Comparison of ENCODE assay signal across 30 cellular contexts in the genomic region with DNA sequence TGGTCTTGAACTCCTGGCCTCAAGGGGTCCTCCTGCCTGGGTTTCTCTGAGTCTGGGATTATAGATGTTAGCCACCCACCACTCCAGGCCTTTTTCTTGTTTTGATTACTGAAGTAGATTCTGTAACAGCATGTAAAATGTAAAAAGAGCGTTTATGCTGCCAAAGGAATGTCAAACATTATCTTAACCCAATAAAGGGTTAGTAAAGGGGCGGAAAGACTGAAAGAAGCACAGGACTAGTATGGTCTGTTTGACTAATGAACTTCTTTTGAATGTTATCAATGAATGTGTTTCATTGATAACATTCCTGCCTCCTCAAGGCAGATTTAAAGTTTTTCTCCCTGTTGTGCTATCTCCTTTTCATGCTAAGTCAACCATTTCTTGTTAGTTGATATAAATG. TPM values are rescaled to one million over a fixed set of nuclear protein-coding genes. Genes with fewer than 3 reads are reported as not detected.
A peak's percentile ranks its signal among the peaks of the same experiment; 100 is the strongest.
DNase-seq lines count a peak whose midpoint lies in the region; ATAC-seq and TF ChIP-seq lines count a peak whose summit lies in the region.
"Had no signal": no experiment of that assay in that cellular context is flagged by ENCODE, and none has a peak within 500 bp of the region (broad histone marks: within the 10 kb centered on the region; RNA-seq: fewer than 3 reads in every experiment).

No MANE protein-coding gene starts in this region.

- intact Hi-C loops in transverse colon (cut with DNase I; ENCODE audit: low total_unique reads) = no loop called here

- H3K4me1 Mint-ChIP-seq in endodermal cell = peaks cover 36% of the 10 kb centered on the region

- no peak overlapping the region for H3K4ac ChIP-seq in mesenchymal stem cell (ENCODE audit: low read depth in 1 of 2, low read length in 2 of 2)

- H4K8ac ChIP-seq in mesenchymal stem cell (ENCODE audit: low read length) = no peak overlapping the region

- no peak overlapping the region for H2BK15ac ChIP-seq in mesenchymal stem cell (ENCODE audit: low read depth, poor library complexity, severe bottlenecking)

- H2AK5ac ChIP-seq in mesenchymal stem cell (ENCODE audit: low read length, severe bottlenecking) = no peak overlapping the region

- peaks cover 5% of the 10 kb centered on the region for H3K36me3 Mint-ChIP-seq in endodermal cell (ENCODE audit: low read depth)
- H3K36me3 Mint-ChIP-seq: natural killer cell had no signal

- in situ Hi-C loops in transverse colon (cut with MboI; ENCODE audit: low pct_ligation_motif_present in 1 of 4, low pct_unique_long_range_greater_than_20kb in 1 of 4, low sequenced_read_pairs in 3 of 4) = no loop called here

- no peaks in the 10 kb centered on the region for H3K9me3 ChIP-seq in SK-N-SH
- H3K9me3 ChIP-seq in endodermal cell (ENCODE audit: control insufficient read depth, low read length) = no peaks in the 10 kb centered on the region
- no peaks in the 10 kb centered on the region for H3K9me3 ChIP-seq in mesenchymal stem cell (ENCODE audit: control insufficient read depth, low read length)
- H3K9me3 ChIP-seq in transverse colon = no peaks in the 10 kb centered on the region
- H3K9me3 ChIP-seq: heart right ventricle had no signal

- DNase-seq in SK-N-SH (no peak), endodermal cell (peak; percentile 48), mesenchymal stem cell (no peak), transverse colon (no peak), NCI-H1105 treated with DMSO at 0.1 percent for 48 hours (lab: John Stamatoyannopoulos, UW) (no peak)
- DNase-seq in stimulated activated CD4-positive, alpha-beta T cell treated with anti-CD3 and anti-CD28 coated beads, Interleukin-2, amount 100 ng/mL, for 48 hours = no peak
- DNase-seq: activated CD4-positive, alpha-beta T cell treated with anti-CD3 and anti-CD28 coated beads for 36 hours; activated CD8-positive, alpha-beta T cell treated with anti-CD3 and anti-CD28 coated beads, Interleukin-2, amount 10 ng/mL, durations not matched to agents 7 days and 5 days; activated naive CD4-positive, alpha-beta T cell treated with anti-CD3 and anti-CD28 coated beads for 36 hours; brain microvascular endothelial cell; Calu3; DMS79 treated with DMSO at 0.1 percent for 48 hours; effector CD8-positive, alpha-beta T cell; foreskin melanocyte; GF-D8; heart right ventricle; natural killer cell; NCI-H1694 treated with DMSO at 0.1 percent for 48 hours; NCI-H446; NCI-H82; occipital lobe; stimulated activated CD4-positive, alpha-beta T cell treated with anti-CD3 and anti-CD28 coated beads, Interleukin-15, amount 100 ng/mL, for 24 hours; stimulated activated naive B cell treated with anti-CD40 and anti-IgM and Interleukin-4, amounts not matched to agents 10 μg/mL and 1 μg/mL and 100 μg/mL, for 72 hours; T1000 had no signal

- no peak overlapping the region for H3K14ac ChIP-seq in mesenchymal stem cell (ENCODE audit: low read length in 2 of 2)

- H3K27ac ChIP-seq in SK-N-SH (ENCODE audit: low read depth in 2 of 2, low read length in 1 of 2) = no peak overlapping the region
- H3K27ac ChIP-seq in endodermal cell (ENCODE audit: low read depth, low read length) = no peak overlapping the region
- H3K27ac ChIP-seq in mesenchymal stem cell (ENCODE audit: low read length, poor library complexity, severe bottlenecking) = no peak overlapping the region
- H3K27ac ChIP-seq in transverse colon = peak overlapping the region; percentile 31 to 70 (median 51)
- H3K27ac ChIP-seq: 22Rv1, brain microvascular endothelial cell, C4-2B had no signal

- H3K27ac Mint-ChIP-seq in endodermal cell = no peak overlapping the region
- H3K27ac Mint-ChIP-seq: activated CD4-positive, alpha-beta T cell treated with anti-CD3 and anti-CD28 coated beads for 36 hours; activated CD8-positive, alpha-beta T cell treated with anti-CD3 and anti-CD28 coated beads, Interleukin-2, amount 10 ng/mL, durations not matched to agents 7 days and 5 days; activated naive CD4-positive, alpha-beta T cell treated with anti-CD3 and anti-CD28 coated beads for 36 hours; GM23338; stimulated activated naive B cell treated with anti-CD40 and anti-IgM and Interleukin-4, amounts not matched to agents 10 μg/mL and 1 μg/mL and 100 μg/mL, for 72 hours had no signal

- no peaks in the 10 kb centered on the region for H3K9me3 Mint-ChIP-seq in endodermal cell
- H3K9me3 Mint-ChIP-seq: activated naive CD4-positive, alpha-beta T cell treated with anti-CD3 and anti-CD28 coated beads for 36 hours; GM23338; natural killer cell; stimulated activated naive B cell treated with anti-CD40 and anti-IgM and Interleukin-4, amounts not matched to agents 10 μg/mL and 1 μg/mL and 100 μg/mL, for 72 hours had no signal

- H3K79me1 ChIP-seq in mesenchymal stem cell (replicated peaks; ENCODE audit: low read length, poor library complexity, severe bottlenecking) = peaks cover 25% of the 10 kb centered on the region

- no peak overlapping the region for H2BK12ac ChIP-seq in mesenchymal stem cell (ENCODE audit: low read length in 2 of 2)

- WGBS in SK-N-SH (ENCODE audit: low lambda C conversion rate) = 72% methylated on average over 2 of the region's 2 CpGs
- 41% methylated on average over 2 of the region's 2 CpGs; no CpG with 5 or more reads in 1 of the 2 experiments for WGBS in endodermal cell (ENCODE audit: insufficient coverage in 1 of 2, insufficient read length in 1 of 2), 2 experiments
- WGBS in mesenchymal stem cell = 86% methylated on average over 1 of the region's 2 CpGs
- 58% methylated on average over 2 of the region's 2 CpGs for WGBS in transverse colon (ENCODE audit: low coverage in 1 of 2), 2 donors

- H3K4me3 ChIP-seq in SK-N-SH (ENCODE audit: low read depth in 2 of 2, low read length in 1 of 2) (no peak overlapping the region), endodermal cell (ENCODE audit: low read length) (no peak overlapping the region), mesenchymal stem cell (ENCODE audit: insufficient read depth in 1 of 2, low read depth in 1 of 2, low read length in 2 of 2) (no peak overlapping the region), transverse colon (no peak overlapping the region)
- H3K4me3 ChIP-seq: GM23338, heart right ventricle had no signal

- CTCF ChIA-PET in SK-N-SH (lab: Yijun Ruan, JAX) = interaction anchor here (1.6 kb wide), 1 partner anchor 66 kb away, joined by 3 read pairs; no protein-coding TSS in a partner anchor

- no peaks in the 10 kb centered on the region for H3K27me3 Mint-ChIP-seq in endodermal cell (ENCODE audit: insufficient read depth)
- H3K27me3 Mint-ChIP-seq: activated CD4-positive, alpha-beta T cell treated with anti-CD3 and anti-CD28 coated beads for 36 hours; stimulated activated naive B cell treated with anti-CD40 and anti-IgM and Interleukin-4, amounts not matched to agents 10 μg/mL and 1 μg/mL and 100 μg/mL, for 72 hours had no signal

- H3K27me3 ChIP-seq in SK-N-SH (ENCODE audit: insufficient read depth) = no peaks in the 10 kb centered on the region
- no peaks in the 10 kb centered on the region for H3K27me3 ChIP-seq in endodermal cell (ENCODE audit: control insufficient read depth, insufficient read depth, low read length, poor library complexity, severe bottlenecking)
- no peaks in the 10 kb centered on the region for H3K27me3 ChIP-seq in mesenchymal stem cell (ENCODE audit: control insufficient read depth in 1 of 2, insufficient read depth in 1 of 2, low read length in 2 of 2)
- H3K27me3 ChIP-seq in transverse colon = no peaks in the 10 kb centered on the region
- H3K27me3 ChIP-seq: brain microvascular endothelial cell, heart right ventricle had no signal

- POLR2A ChIA-PET in SK-N-SH (lab: Yijun Ruan, JAX) = no interaction called here

- ATAC-seq in SK-N-SH treated with all-trans-retinoic acid at 6 μM for 48 hours = peak; percentile 27; the same call in 1 of the 3 replicates
- no peak for ATAC-seq in HG03457 (IDR thresholded peaks at IDR 0.05; ENCODE audit: unreplicated experiment)
- ATAC-seq: activated CD4-positive, alpha-beta T cell treated with anti-CD3 and anti-CD28 coated beads for 36 hours; activated CD8-positive, alpha-beta T cell treated with anti-CD3 and anti-CD28 coated beads, Interleukin-2, amount 10 ng/mL, durations not matched to agents 7 days and 5 days; GM23338; heart right ventricle; HepG2; natural killer cell; stimulated activated naive B cell treated with anti-CD40 and anti-IgM and Interleukin-4, amounts not matched to agents 10 μg/mL and 1 μg/mL and 100 μg/mL, for 72 hours had no signal

- no peak for TF ChIP-seq EP300 in SK-N-SH (IDR thresholded peaks at IDR 0.05; ENCODE audit: borderline replicate concordance in 1 of 2, low read depth in 1 of 2, low read length in 1 of 2)
- TF ChIP-seq EP300 in transverse colon (IDR thresholded peaks at IDR 0.05; ENCODE audit: low read depth) = no peak

- H3K36me3 ChIP-seq in SK-N-SH (replicated peaks in 1 of 2; ENCODE audit: control insufficient read depth in 1 of 2, insufficient read depth in 2 of 2, low read length in 1 of 2) (no peaks in the 10 kb centered on the region), endodermal cell (ENCODE audit: control insufficient read depth, insufficient read depth, low read length) (no peaks in the 10 kb centered on the region), mesenchymal stem cell (ENCODE audit: control insufficient read depth in 1 of 2, insufficient read depth in 2 of 2, low read depth in 1 of 2, low read length in 2 of 2) (peaks cover 0 to 5% of the 10 kb centered on the region in 2 experiments), transverse colon (no peaks in the 10 kb centered on the region)
- H3K36me3 ChIP-seq: brain microvascular endothelial cell, heart right ventricle had no signal

- no peak for TF ChIP-seq POLR2A in transverse colon (IDR thresholded peaks at IDR 0.05)

- no peak overlapping the region for H2BK5ac ChIP-seq in mesenchymal stem cell (ENCODE audit: low read depth, low read length, poor library complexity, severe bottlenecking)

- H3K9ac ChIP-seq in SK-N-SH = no peak overlapping the region
- no peak overlapping the region for H3K9ac ChIP-seq in endodermal cell (ENCODE audit: extremely low read depth, low read length, poor library complexity, severe bottlenecking)
- H3K9ac ChIP-seq in mesenchymal stem cell (ENCODE audit: low read length) = peak overlapping the region; percentile 1

- H3F3A ChIP-seq in SK-N-SH (replicated peaks; ENCODE audit: insufficient read depth) = peaks cover 4% of the 10 kb centered on the region

- H3K23ac ChIP-seq in mesenchymal stem cell (ENCODE audit: low read length in 2 of 2) = no peak overlapping the region

- no peak for TF ChIP-seq RAD21 in SK-N-SH (IDR thresholded peaks at IDR 0.05; ENCODE audit: low read length)

- no peaks in the 10 kb centered on the region for H4K20me1 ChIP-seq in SK-N-SH (ENCODE audit: insufficient read depth)

- H3K4me1 ChIP-seq in SK-N-SH (ENCODE audit: control insufficient read depth in 1 of 2, insufficient read depth in 2 of 2, low read depth in 1 of 2, low read length in 1 of 2) (no peaks in the 10 kb centered on the region; a peak in 2 of 4 replicates), endodermal cell (ENCODE audit: control insufficient read depth, insufficient read depth, low read length) (peaks cover 8% of the 10 kb centered on the region), mesenchymal stem cell (ENCODE audit: control insufficient read depth, insufficient read depth, low read depth, low read length) (no peaks in the 10 kb centered on the region), transverse colon (peaks cover 2 to 47% (median 21%) of the 10 kb centered on the region in 4 donors)

- H3K9me2 ChIP-seq in SK-N-SH = no peaks in the 10 kb centered on the region

- no peak overlapping the region for H3K4me3 Mint-ChIP-seq in endodermal cell
- H3K4me3 Mint-ChIP-seq: activated CD4-positive, alpha-beta T cell treated with anti-CD3 and anti-CD28 coated beads for 36 hours; activated CD8-positive, alpha-beta T cell treated with anti-CD3 and anti-CD28 coated beads, Interleukin-2, amount 10 ng/mL, durations not matched to agents 7 days and 5 days; activated naive CD4-positive, alpha-beta T cell treated with anti-CD3 and anti-CD28 coated beads for 36 hours; GM23338; natural killer cell; stimulated activated naive B cell treated with anti-CD40 and anti-IgM and Interleukin-4, amounts not matched to agents 10 μg/mL and 1 μg/mL and 100 μg/mL, for 72 hours had no signal

- H3K4me2 ChIP-seq in SK-N-SH (no peak overlapping the region), mesenchymal stem cell (ENCODE audit: low read length, poor library complexity, severe bottlenecking) (no peak overlapping the region)
- H3K4me2 ChIP-seq: GM23338 had no signal

- no peak overlapping the region for H2BK120ac ChIP-seq in mesenchymal stem cell (ENCODE audit: low read depth, low read length)

- no peak overlapping the region for H4K91ac ChIP-seq in mesenchymal stem cell (ENCODE audit: low read length)

- no peak overlapping the region for H3K18ac ChIP-seq in mesenchymal stem cell (ENCODE audit: low read depth in 1 of 2, low read length in 2 of 2)

- H3K79me2 ChIP-seq in SK-N-SH (ENCODE audit: insufficient read depth) = no peaks in the 10 kb centered on the region

- H2AFZ ChIP-seq in SK-N-SH (ENCODE audit: low read depth) = no peak overlapping the region
- no peak overlapping the region for H2AFZ ChIP-seq in mesenchymal stem cell (ENCODE audit: low read depth, low read length)
- H2AFZ ChIP-seq: GM23338 had no signal

- TF ChIP-seq CTCF in SK-N-SH (IDR thresholded peaks at IDR 0.05) = no peak
- TF ChIP-seq CTCF in endodermal cell (conservative IDR thresholded peaks at IDR 0.05) = no peak
- TF ChIP-seq CTCF in transverse colon (IDR thresholded peaks at IDR 0.05) = no peak

RNA-seq across cellular contexts. Expression of a gene that starts 29.4 kb away (rescaled TPM):
- 4.8 and 5.3 TPM in 2 replicates for polyA plus RNA-seq in SK-N-SH (2012; rRNA removed)
- 5.4 and 6.0 TPM in 2 replicates for polyA plus RNA-seq in SK-N-SH (2012; cell fraction: cytosol; rRNA removed)
- 3.0 and 5.8 TPM in 2 replicates for polyA plus RNA-seq in SK-N-SH (2012; cell fraction: nucleus; rRNA removed)
- 10 to 100 TPM; 51.7 to 64.6 TPM for total RNA-seq in endodermal cell
- 22.0 TPM for polyA plus RNA-seq in endodermal cell (2013, experiment 1 of 2)
- 22.7 TPM for polyA plus RNA-seq in endodermal cell (2013, experiment 2 of 2)
- polyA plus RNA-seq in mesenchymal stem cell (2013, experiment 1 of 2) = 12.2 TPM
- 15.3 TPM for polyA plus RNA-seq in mesenchymal stem cell (2013, experiment 2 of 2)
- total RNA-seq in transverse colon = 100 to 1,000 TPM in 2 of 4 donors, 10 to 100 TPM in 2; 65.5 to 161 (median 98.6) TPM
- total RNA-seq: HepG2 had no signal
- polyA plus RNA-seq: HepG2 had no signal

Comparison
In these comparisons a context has a peak if more than half of its experiments do, and no peak if none do; other contexts are left out.
1. H3K27ac ChIP-seq: peak in transverse colon (4 of 4); none in SK-N-SH (0 of 2), endodermal cell (single experiment) and mesenchymal stem cell (single experiment).